In the genomic region with DNA sequence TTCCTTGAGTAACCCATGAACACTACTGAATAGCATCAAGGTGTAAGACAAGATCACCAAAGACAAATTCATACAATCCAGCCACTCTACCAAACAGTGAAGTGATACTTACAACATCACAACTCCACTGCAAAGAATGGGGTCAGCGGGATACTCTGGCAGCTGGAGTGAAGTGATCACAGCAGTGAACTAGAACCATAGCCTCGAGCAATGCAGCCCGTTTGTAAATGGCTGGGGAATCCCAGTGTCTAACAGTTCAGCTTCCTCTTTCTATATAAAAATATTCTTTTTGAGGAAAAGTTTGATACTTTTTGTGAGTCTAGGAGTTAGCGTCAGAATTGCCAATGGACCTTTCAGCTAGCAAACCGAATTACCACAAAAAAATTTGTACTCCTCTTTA, we compare ENCODE assay signal across 1 cellular context.
TF ChIP-seq lines count a peak whose summit lies in the region.

No MANE protein-coding gene starts in this region.

TF ChIP-seq in SK-N-SH, 30 proteins besides CTCF, POLR2A, EP300 and RAD21 (continued from another document):
- TF ChIP-seq RXRA (IDR thresholded peaks at IDR 0.05; ENCODE audit: borderline replicate concordance, low read depth) (no peak), GABPA (IDR thresholded peaks at IDR 0.05; ENCODE audit: low read depth) (no peak), USF1 (IDR thresholded peaks at IDR 0.05; ENCODE audit: borderline replicate concordance, low read depth) (no peak), TAF1 (IDR thresholded peaks at IDR 0.05; ENCODE audit: borderline replicate concordance, low read depth, low read length) (no peak), SMC3 (IDR thresholded peaks at IDR 0.05; ENCODE audit: low read depth, low read length) (no peak), GATA2 (CRISPR knock-in tag; IDR thresholded peaks at IDR 0.05) (no peak), CHD2 (IDR thresholded peaks at IDR 0.05; ENCODE audit: low read length, partially characterized antibody) (no peak), MXI1 (IDR thresholded peaks at IDR 0.05; ENCODE audit: low read depth, low read length) (no peak), TEAD4 (IDR thresholded peaks at IDR 0.05; ENCODE audit: borderline replicate concordance, insufficient read depth) (no peak), MEF2A (IDR thresholded peaks at IDR 0.05; ENCODE audit: borderline replicate concordance, low read depth) (no peak), RFX5 (IDR thresholded peaks at IDR 0.05; ENCODE audit: low read length) (no peak)
